ENCODE assay signal across 14 cellular contexts in genomic region chr1:8364528-8365442, GRCh38. TPM values are rescaled to one million over a fixed set of nuclear protein-coding genes. Genes with fewer than 3 reads are reported as not detected.
A peak's percentile ranks its signal among the peaks of the same experiment; 100 is the strongest.
DNase-seq lines count a peak whose midpoint lies in the region; ATAC-seq and TF ChIP-seq lines count a peak whose summit lies in the region.
"Had no signal": no experiment of that assay in that cellular context is flagged by ENCODE, and none has a peak within 500 bp of the region (broad histone marks: within the 10 kb centered on the region; RNA-seq: fewer than 3 reads in every experiment).

No MANE protein-coding gene starts in this region.

- no peak overlapping the region for H3K4me3 ChIP-seq in esophagus squamous epithelium
- H3K4me3 ChIP-seq in testis = no peak overlapping the region
- H3K4me3 ChIP-seq: body of pancreas had no signal

- TF ChIP-seq POLR2A in esophagus squamous epithelium (IDR thresholded peaks at IDR 0.05) = no peak
- TF ChIP-seq POLR2A in testis (IDR thresholded peaks at IDR 0.05) = no peak

- intact Hi-C loops in esophagus squamous epithelium (cut with DNase I) = no loop called here
- intact Hi-C loops in testis (cut with DNase I; ENCODE audit: low total_unique reads) = no loop called here

- no peak for ATAC-seq in GM18498 (IDR thresholded peaks at IDR 0.05; ENCODE audit: unreplicated experiment)
- no peak for ATAC-seq in HG03565 (IDR thresholded peaks at IDR 0.05; ENCODE audit: unreplicated experiment)
- ATAC-seq: body of pancreas, T-cell had no signal

- H3K9me3 Mint-ChIP-seq in mesothelial cell of epicardium = no peaks in the 10 kb centered on the region
- H3K9me3 Mint-ChIP-seq: endodermal cell, T-cell had no signal

- no peaks in the 10 kb centered on the region for H3K27me3 Mint-ChIP-seq in mesothelial cell of epicardium (ENCODE audit: low read depth)
- H3K27me3 Mint-ChIP-seq: T-cell had no signal

- peaks cover 20 to 73% (median 36%) of the 10 kb centered on the region in 3 donors for H3K4me1 ChIP-seq in esophagus squamous epithelium
- H3K4me1 ChIP-seq in testis = peaks cover 46% of the 10 kb centered on the region
- H3K4me1 ChIP-seq: BE2C had no signal

- peaks cover 29% of the 10 kb centered on the region for H3K4me1 Mint-ChIP-seq in mesothelial cell of epicardium

- peaks cover 7% of the 10 kb centered on the region for H3K36me3 Mint-ChIP-seq in mesothelial cell of epicardium

- WGBS in esophagus squamous epithelium, 2 donors = 80 to 83% methylated on average over 19 to 20 of the region's 29 CpGs
- 75 to 78% methylated on average over 26 to 29 of the region's 29 CpGs for WGBS in testis, 2 donors

- TF ChIP-seq CTCF in esophagus squamous epithelium (IDR thresholded peaks at IDR 0.05) (no peak), mesothelial cell of epicardium (IDR thresholded peaks at IDR 0.05; ENCODE audit: unreplicated experiment) (no peak), testis (IDR thresholded peaks at IDR 0.05) (no peak)

- H3K27me3 ChIP-seq in esophagus squamous epithelium = no peaks in the 10 kb centered on the region
- no peaks in the 10 kb centered on the region for H3K27me3 ChIP-seq in testis
- H3K27me3 ChIP-seq: BE2C, body of pancreas had no signal

- H3K4me3 Mint-ChIP-seq in mesothelial cell of epicardium = no peak overlapping the region
- H3K4me3 Mint-ChIP-seq: endodermal cell, T-cell had no signal

- H3K27ac ChIP-seq in esophagus squamous epithelium = peak overlapping the region; percentile 19 to 84 (median 76)
- H3K27ac ChIP-seq in testis = peak overlapping the region; percentile 62 to 65

- DNase-seq in NCI-H345 (lab: John Stamatoyannopoulos, UW) = peak; percentile 72
- no peak for DNase-seq in esophagus squamous epithelium (lab: John Stamatoyannopoulos, UW)
- no peak for DNase-seq in mesothelial cell of epicardium (ENCODE audit: low spot score in 2 of 2, unreplicated experiment in 2 of 2)
- DNase-seq in testis = no peak
- no peak for DNase-seq in NCI-H82 treated with DMSO at 0.1 percent for 48 hours (lab: John Stamatoyannopoulos, UW; ENCODE audit: unreplicated experiment)
- no peak for DNase-seq in NCI-H2107 (lab: John Stamatoyannopoulos, UW)
- DNase-seq: activated CD4-positive, alpha-beta T cell treated with anti-CD3 and anti-CD28 coated beads for 4 hours; BE2C; body of pancreas; endodermal cell; NCI-H1048; T-cell had no signal

- H3K36me3 ChIP-seq in esophagus squamous epithelium (peaks cover 28 to 69% (median 30%) of the 10 kb centered on the region in 3 donors), testis (ENCODE audit: low read depth, missing control alignments) (no peaks in the 10 kb centered on the region)

- peak overlapping the region; percentile 34 for H3K27ac Mint-ChIP-seq in mesothelial cell of epicardium
- H3K27ac Mint-ChIP-seq: T-cell had no signal

- H3K9me3 ChIP-seq in esophagus squamous epithelium (no peaks in the 10 kb centered on the region), testis (no peaks in the 10 kb centered on the region)
- H3K9me3 ChIP-seq: BE2C, body of pancreas had no signal

RNA-seq across cellular contexts. Expression of gene SLC45A1, which starts 46.9 kb away (rescaled TPM):
- total RNA-seq in esophagus squamous epithelium (1 to 10 TPM in 2 of 4 donors, under 1 TPM in 2; 0.13 to 3.4 (median 0.81) TPM), mesothelial cell of epicardium (4.1 to 4.9 TPM (median 4.9 TPM) in 3 replicates), testis (1 to 10 TPM; 8.5 to 9.0 TPM)
- 5.6 TPM for polyA plus RNA-seq in testis (ENCODE audit: insufficient read depth, low read depth, low replicate concordance)
